ENCODE assay signal across 9 cellular contexts in the genomic region with DNA sequence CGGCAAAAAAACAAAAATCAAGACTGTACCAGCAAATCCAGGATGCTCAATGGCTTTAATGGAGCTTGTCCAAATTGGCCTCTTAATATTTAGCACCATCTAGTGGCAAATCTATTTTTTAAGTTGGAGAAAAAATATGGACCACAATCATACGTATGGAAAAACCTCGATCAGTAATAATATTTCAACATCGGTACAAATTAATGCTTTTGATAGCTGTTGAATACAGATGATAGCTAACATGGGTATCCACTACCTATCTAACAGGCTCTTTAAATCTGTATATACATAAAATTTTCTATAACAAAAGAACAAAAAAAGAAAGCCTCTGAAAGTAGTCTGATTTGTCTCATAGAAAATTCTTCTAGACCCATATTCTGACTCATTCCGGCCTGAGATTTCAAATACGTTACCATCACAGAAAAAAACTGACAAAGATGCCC. TPM values are rescaled to one million over a fixed set of nuclear protein-coding genes. Genes with fewer than 3 reads are reported as not detected.
DNase-seq lines count a peak whose midpoint lies in the region; ATAC-seq and TF ChIP-seq lines count a peak whose summit lies in the region.
"Had no signal": no experiment of that assay in that cellular context is flagged by ENCODE, and none has a peak within 500 bp of the region (broad histone marks: within the 10 kb centered on the region; RNA-seq: fewer than 3 reads in every experiment).

No MANE protein-coding gene starts in this region.

- intact Hi-C loops in PC-9 (cut with micrococcal nuclease; ENCODE audit: unreplicated experiment): loop anchor here (1.0 to 5.0 kb wide), 5 partner anchors 53 to 758 kb away; no protein-coding TSS in a partner anchor
- intact Hi-C loops in naive thymus-derived CD4-positive, alpha-beta T cell (cut with micrococcal nuclease): loop anchor here (1.0 kb wide), 7 partner anchors 21 to 759 kb away; no protein-coding TSS in a partner anchor

- H3K9me2 ChIP-seq in PC-9 (ENCODE audit: insufficient read depth): no peaks in the 10 kb centered on the region

- TF ChIP-seq RAD21 in Ishikawa (IDR thresholded peaks at IDR 0.05; ENCODE audit: low read depth): peak; percentile 85

- no peak for TF ChIP-seq EP300 in Ishikawa (IDR thresholded peaks at IDR 0.05; ENCODE audit: borderline replicate concordance)

- 0 out of 2 replicates have a peak, but pooled peaks cover 2% of the 10 kb centered on the region for H4K20me1 ChIP-seq in PC-9 (ENCODE audit: insufficient read depth)

- H3K9me3 ChIP-seq in PC-9 (ENCODE audit: insufficient read depth, low read depth): peaks cover 4% of the 10 kb centered on the region; the same call in 1 of the 2 replicates
- H3K9me3 ChIP-seq in endodermal cell (ENCODE audit: control insufficient read depth, low read length): no peaks in the 10 kb centered on the region
- H3K9me3 ChIP-seq in naive thymus-derived CD4-positive, alpha-beta T cell (ENCODE audit: control insufficient read depth in 2 of 3, low read length in 3 of 3): no peaks in the 10 kb centered on the region

- H3K4me1 Mint-ChIP-seq in endodermal cell: peaks cover 25% of the 10 kb centered on the region
- H3K4me1 Mint-ChIP-seq in naive thymus-derived CD4-positive, alpha-beta T cell: peaks cover 23 to 56% (median 44%) of the 10 kb centered on the region in 7 donors

- WGBS in endodermal cell (ENCODE audit: insufficient coverage in 1 of 2, insufficient read length in 1 of 2), 2 experiments: 95 to 100% methylated on average over 1 to 6 of the region's 6 CpGs

- POLR2A ChIA-PET in PC-9 (lab: Charles Lee; ENCODE audit: unreplicated experiment): interaction anchor here (1.0 kb wide), 1 partner anchor 117 kb away, joined by 23 read pairs; a partner anchor contains a TSS
- POLR2A ChIA-PET in naive thymus-derived CD4-positive, alpha-beta T cell (lab: Charles Lee): interaction anchor here (0.5 to 5.4 kb wide), 22 partner anchors 10 to 205 kb away, joined by 3 to 185 read pairs (median 4); a partner anchor contains a TSS

- H3K27me3 ChIP-seq in PC-9 (ENCODE audit: insufficient read depth, low read depth) (no peaks in the 10 kb centered on the region), endodermal cell (ENCODE audit: control insufficient read depth, insufficient read depth, low read length, poor library complexity, severe bottlenecking) (no peaks in the 10 kb centered on the region)
- no peaks in the 10 kb centered on the region for H3K27me3 ChIP-seq in naive thymus-derived CD4-positive, alpha-beta T cell (ENCODE audit: control insufficient read depth in 2 of 2, insufficient read depth in 2 of 2, low read length in 2 of 2)
- H3K27me3 ChIP-seq: BLaER1 treated with 17β-estradiol and CSF1 and Interleukin-3, amounts not matched to agents 10 nM and 100 nM had no signal

- DNase-seq in NCI-H2081 (lab: John Stamatoyannopoulos, UW) (peak; percentile 37 to 65), NCI-H2081 treated with DMSO at 0.1 percent for 48 hours (lab: John Stamatoyannopoulos, UW) (no peak), PC-9 (peak in 1 of 2 experiments; percentile 68), endodermal cell (no peak)
- DNase-seq in naive thymus-derived CD4-positive, alpha-beta T cell: peak in 7 of 9 donors; percentile 38 to 73 (median 67)

- CTCF ChIA-PET in PC-9 (lab: Charles Lee): interaction anchor here (0.5 to 2.2 kb wide), 13 partner anchors 10 to 573 kb away, joined by 3 to 97 read pairs (median 4); a partner anchor contains a TSS
- CTCF ChIA-PET in naive thymus-derived CD4-positive, alpha-beta T cell (lab: Charles Lee): interaction anchor here (0.7 to 6.7 kb wide), 38 partner anchors 12 to 138 kb away, joined by 3 to 440 read pairs (median 6); a partner anchor contains a TSS

- no peak overlapping the region for H2AFZ ChIP-seq in PC-9

- peaks cover 20% of the 10 kb centered on the region for H3K36me3 Mint-ChIP-seq in endodermal cell (ENCODE audit: low read depth)
- peaks cover 0 to 21% (median 14%) of the 10 kb centered on the region in 5 donors for H3K36me3 Mint-ChIP-seq in naive thymus-derived CD4-positive, alpha-beta T cell

- H3K9ac ChIP-seq in endodermal cell (ENCODE audit: extremely low read depth, low read length, poor library complexity, severe bottlenecking): no peak overlapping the region
- H3K9ac ChIP-seq: BLaER1 treated with 17β-estradiol and CSF1 and Interleukin-3, amounts not matched to agents 10 nM and 100 nM had no signal

- H3K4me2 ChIP-seq in PC-9: no peak overlapping the region
- H3K4me2 ChIP-seq: BLaER1 treated with 17β-estradiol and CSF1 and Interleukin-3, amounts not matched to agents 10 nM and 100 nM had no signal

- no peak overlapping the region for H3K4me3 Mint-ChIP-seq in endodermal cell
- H3K4me3 Mint-ChIP-seq in naive thymus-derived CD4-positive, alpha-beta T cell: peak overlapping the region in 9 of 10 donors; percentile 3 to 75 (median 64)

- peak; percentile 89 for ATAC-seq in naive thymus-derived CD4-positive, alpha-beta T cell
- ATAC-seq in HG03108 (IDR thresholded peaks at IDR 0.05; ENCODE audit: unreplicated experiment) (no peak), HG03097 (IDR thresholded peaks at IDR 0.05; ENCODE audit: low FRiP score, unreplicated experiment) (no peak)

- peaks cover 30% of the 10 kb centered on the region; the same call in 1 of the 2 replicates for H3F3A ChIP-seq in PC-9 (ENCODE audit: insufficient read depth, low read depth)

- peaks cover 18% of the 10 kb centered on the region; the same call in 1 of the 2 replicates for H3K36me3 ChIP-seq in PC-9 (ENCODE audit: low read depth)
- H3K36me3 ChIP-seq in endodermal cell (ENCODE audit: control insufficient read depth, insufficient read depth, low read length): peaks cover 3% of the 10 kb centered on the region
- no peaks in the 10 kb centered on the region for H3K36me3 ChIP-seq in naive thymus-derived CD4-positive, alpha-beta T cell (ENCODE audit: control insufficient read depth in 2 of 3, insufficient read depth in 3 of 3, low read length in 3 of 3)

- H3K27ac Mint-ChIP-seq in endodermal cell: no peak overlapping the region
- H3K27ac Mint-ChIP-seq in naive thymus-derived CD4-positive, alpha-beta T cell: peak overlapping the region in 8 of 9 donors; percentile 49 to 81 (median 70)

- BruUV-seq in PC-9 (replicated peaks; lab: Mats Ljungman, UMichigan): no TSS peak

- TF ChIP-seq CTCF in PC-9 (conservative IDR thresholded peaks at IDR 0.05) (peak; percentile 93), endodermal cell (conservative IDR thresholded peaks at IDR 0.05) (peak; percentile 67)

- H3K4me3 ChIP-seq in PC-9 (no peak overlapping the region), endodermal cell (ENCODE audit: low read length) (no peak overlapping the region)
- no peak overlapping the region for H3K4me3 ChIP-seq in naive thymus-derived CD4-positive, alpha-beta T cell (ENCODE audit: low read length)
- H3K4me3 ChIP-seq: BLaER1 treated with 17β-estradiol and CSF1 and Interleukin-3, amounts not matched to agents 10 nM and 100 nM had no signal

- no peaks in the 10 kb centered on the region for H3K27me3 Mint-ChIP-seq in endodermal cell (ENCODE audit: insufficient read depth)
- no peaks in the 10 kb centered on the region for H3K27me3 Mint-ChIP-seq in naive thymus-derived CD4-positive, alpha-beta T cell

- H3K9me3 Mint-ChIP-seq in endodermal cell: peaks cover 3% of the 10 kb centered on the region
- H3K9me3 Mint-ChIP-seq in naive thymus-derived CD4-positive, alpha-beta T cell: peaks cover 0 to 13% (median 0%) of the 10 kb centered on the region in 11 donors

- H3K79me2 ChIP-seq in PC-9 (ENCODE audit: low read depth): peaks cover 64% of the 10 kb centered on the region

- H3K27ac ChIP-seq in PC-9: no peak overlapping the region
- no peak overlapping the region for H3K27ac ChIP-seq in endodermal cell (ENCODE audit: low read depth, low read length)
- H3K27ac ChIP-seq in naive thymus-derived CD4-positive, alpha-beta T cell (ENCODE audit: low read depth, low read length): peak overlapping the region; percentile 32
- H3K27ac ChIP-seq: BLaER1 treated with 17β-estradiol and CSF1 and Interleukin-3, amounts not matched to agents 10 nM and 100 nM had no signal

- H3K4me1 ChIP-seq in PC-9 (replicated peaks; ENCODE audit: insufficient read depth) (peaks cover 5% of the 10 kb centered on the region), endodermal cell (ENCODE audit: control insufficient read depth, insufficient read depth, low read length) (peaks cover 4% of the 10 kb centered on the region)
- peaks cover 12 to 30% of the 10 kb centered on the region in 2 donors for H3K4me1 ChIP-seq in naive thymus-derived CD4-positive, alpha-beta T cell (ENCODE audit: control insufficient read depth in 2 of 2, insufficient read depth in 2 of 2, low read length in 2 of 2)

TF ChIP-seq in Ishikawa, 13 proteins besides CTCF, POLR2A, EP300 and RAD21 (continues in another document):
- no peak for TF ChIP-seq ZBTB7A (IDR thresholded peaks at IDR 0.05; ENCODE audit: low read depth)
- TF ChIP-seq, protein P1, sequence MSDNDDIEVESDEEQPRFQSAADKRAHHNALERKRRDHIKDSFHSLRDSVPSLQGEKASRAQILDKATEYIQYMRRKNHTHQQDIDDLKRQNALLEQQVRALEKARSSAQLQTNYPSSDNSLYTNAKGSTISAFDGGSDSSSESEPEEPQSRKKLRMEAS (IDR thresholded peaks at IDR 0.05): no peak

RNA-seq across cellular contexts. Expression of a gene that starts 29.2 kb away (rescaled TPM):
- total RNA-seq in PC-9 (2021): 128 and 151 TPM in 2 replicates
- 100 to 1,000 TPM; 104 to 144 TPM for total RNA-seq in endodermal cell
- 115 TPM for polyA plus RNA-seq in endodermal cell (2013, experiment 1 of 2)
- polyA plus RNA-seq in endodermal cell (2013, experiment 2 of 2): 119 TPM
- total RNA-seq in naive thymus-derived CD4-positive, alpha-beta T cell: 10 to 100 TPM; 51.3 to 73.3 (median 64.6) TPM
- polyA plus RNA-seq in naive thymus-derived CD4-positive, alpha-beta T cell: 10 to 100 TPM; 67.1 to 86.6 TPM

RNA-seq across cellular contexts. Expression of a gene that starts 58.4 kb away (rescaled TPM):
- 36.4 and 49.5 TPM in 2 replicates for total RNA-seq in PC-9 (2021)
- 10 to 100 TPM; 32.0 to 41.2 TPM for total RNA-seq in endodermal cell
- 14.1 TPM for polyA plus RNA-seq in endodermal cell (2013, experiment 1 of 2)
- 11.2 TPM for polyA plus RNA-seq in endodermal cell (2013, experiment 2 of 2)
- 10 to 100 TPM; 11.2 to 41.2 (median 16.1) TPM for total RNA-seq in naive thymus-derived CD4-positive, alpha-beta T cell
- 10 to 100 TPM; 28.2 to 38.7 TPM for polyA plus RNA-seq in naive thymus-derived CD4-positive, alpha-beta T cell

Comparison
In these comparisons a context has a peak if more than half of its experiments do, and no peak if none do; other contexts are left out.
1. DNase-seq: peak in NCI-H2081 (2 of 2) and naive thymus-derived CD4-positive, alpha-beta T cell (7 of 9); none in NCI-H2081 treated with DMSO at 0.1 percent for 48 hours (single experiment) and endodermal cell (single experiment).